23 cellular contexts compared by ENCODE assay signal in the genomic region with DNA sequence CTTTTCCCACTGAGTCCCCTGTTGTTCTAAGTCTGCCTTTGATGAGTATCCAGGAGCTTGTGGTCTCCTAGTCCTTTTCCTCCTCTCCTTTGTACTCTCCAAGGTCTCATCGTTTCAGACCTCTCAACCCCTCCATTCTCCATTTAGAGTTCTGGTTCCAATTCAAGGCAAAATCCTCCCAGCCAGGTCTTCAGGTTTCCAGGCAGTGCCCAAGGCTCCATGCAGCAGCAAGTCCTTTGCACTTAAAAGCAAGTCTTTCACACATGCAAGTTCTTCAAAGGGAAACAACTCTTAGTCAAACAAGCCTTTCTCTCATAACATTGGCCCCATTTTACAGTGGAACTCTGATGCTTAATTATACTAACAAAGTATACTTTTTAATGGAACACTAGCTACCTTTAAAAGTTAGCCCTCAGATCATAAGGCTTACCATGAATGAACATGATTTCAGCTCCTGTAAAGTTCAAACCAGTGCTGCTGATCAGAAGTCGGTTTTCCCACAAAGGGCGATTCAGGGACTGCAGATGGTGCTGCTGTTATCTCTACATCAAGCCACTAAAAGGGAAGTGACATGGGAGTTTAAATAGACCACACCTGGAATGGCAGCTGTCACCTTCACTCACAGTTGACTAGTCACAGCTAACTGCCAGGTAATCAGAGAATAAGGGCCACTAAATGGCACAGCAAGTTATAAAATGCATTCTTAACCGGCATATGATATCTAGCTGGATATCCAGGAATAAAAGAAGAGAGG.
DNase-seq lines count a peak whose midpoint lies in the region; ATAC-seq and TF ChIP-seq lines count a peak whose summit lies in the region.
"Had no signal": no experiment of that assay in that cellular context is flagged by ENCODE, and none has a peak within 500 bp of the region (broad histone marks: within the 10 kb centered on the region; RNA-seq: fewer than 3 reads in every experiment).

No MANE protein-coding gene starts in this region.

- no peaks in the 10 kb centered on the region for H3K4me1 ChIP-seq in endodermal cell (ENCODE audit: control insufficient read depth, insufficient read depth, low read length)
- H3K4me1 ChIP-seq in transverse colon, result no peaks in the 10 kb centered on the region
- H3K4me1 ChIP-seq: A549, esophagus squamous epithelium had no signal

- H3K9me3 ChIP-seq in endodermal cell (ENCODE audit: control insufficient read depth, low read length), result no peaks in the 10 kb centered on the region
- H3K9me3 ChIP-seq in transverse colon, result no peaks in the 10 kb centered on the region
- H3K9me3 ChIP-seq: A549, esophagus squamous epithelium, MG63, ovary had no signal

- no peak for TF ChIP-seq CTCF in endodermal cell (conservative IDR thresholded peaks at IDR 0.05)
- TF ChIP-seq CTCF in transverse colon (IDR thresholded peaks at IDR 0.05), result no peak
- no peak for TF ChIP-seq CTCF in GM10266 (IDR thresholded peaks at IDR 0.05; ENCODE audit: control insufficient read depth, insufficient read depth, low read depth, missing control alignments)

- H3K36me3 ChIP-seq in endodermal cell (ENCODE audit: control insufficient read depth, insufficient read depth, low read length) (no peaks in the 10 kb centered on the region), transverse colon (no peaks in the 10 kb centered on the region)
- H3K36me3 ChIP-seq: esophagus squamous epithelium, MG63, ovary had no signal

- H3K9ac ChIP-seq in endodermal cell (ENCODE audit: extremely low read depth, low read length, poor library complexity, severe bottlenecking), result no peak overlapping the region

- H3K27me3 ChIP-seq in endodermal cell (ENCODE audit: control insufficient read depth, insufficient read depth, low read length, poor library complexity, severe bottlenecking) (no peaks in the 10 kb centered on the region), transverse colon (no peaks in the 10 kb centered on the region)
- H3K27me3 ChIP-seq: esophagus squamous epithelium, MG63, ovary had no signal

- H3K4me3 Mint-ChIP-seq in endodermal cell, result no peak overlapping the region
- H3K4me3 Mint-ChIP-seq: natural killer cell treated with Interleukin-12 subunit alpha and Interleukin-12 subunit beta and Interleukin-15 and Interleukin-18, amount 100 ng/mL, for 72 hours had no signal

- no peaks in the 10 kb centered on the region for H3K9me3 Mint-ChIP-seq in endodermal cell

- no peaks in the 10 kb centered on the region for H3K27me3 Mint-ChIP-seq in endodermal cell (ENCODE audit: insufficient read depth)
- H3K27me3 Mint-ChIP-seq: natural killer cell treated with Interleukin-12 subunit alpha and Interleukin-12 subunit beta and Interleukin-15 and Interleukin-18, amount 100 ng/mL, for 72 hours had no signal

- no peaks in the 10 kb centered on the region for H3K36me3 Mint-ChIP-seq in endodermal cell (ENCODE audit: low read depth)

- intact Hi-C loops in transverse colon (cut with DNase I; ENCODE audit: low total_unique reads), result no loop called here

- no peak overlapping the region for H3K27ac Mint-ChIP-seq in endodermal cell
- H3K27ac Mint-ChIP-seq: natural killer cell treated with Interleukin-12 subunit alpha and Interleukin-12 subunit beta and Interleukin-15 and Interleukin-18, amount 100 ng/mL, for 72 hours had no signal

- ATAC-seq in GM18511 (IDR thresholded peaks at IDR 0.05; ENCODE audit: unreplicated experiment) (no peak), HG02970 (IDR thresholded peaks at IDR 0.05; ENCODE audit: low FRiP score, unreplicated experiment) (no peak)
- ATAC-seq: A549; natural killer cell treated with Interleukin-12 subunit alpha and Interleukin-12 subunit beta and Interleukin-15 and Interleukin-18, amount 100 ng/mL, for 72 hours had no signal

- in situ Hi-C loops in transverse colon (cut with MboI; ENCODE audit: low pct_ligation_motif_present in 1 of 4, low pct_unique_long_range_greater_than_20kb in 1 of 4, low sequenced_read_pairs in 3 of 4), result no loop called here

- peaks cover 11% of the 10 kb centered on the region for H3K4me1 Mint-ChIP-seq in endodermal cell

- H3K4me3 ChIP-seq in endodermal cell (ENCODE audit: low read length) (no peak overlapping the region), transverse colon (no peak overlapping the region)
- H3K4me3 ChIP-seq: A549, coronary artery, esophagus squamous epithelium, MG63, ovary had no signal

- DNase-seq in NCI-H82 (lab: John Stamatoyannopoulos, UW) (peak; percentile 2), NCI-H82 treated with DMSO at 0.1 percent for 48 hours (lab: John Stamatoyannopoulos, UW; ENCODE audit: unreplicated experiment) (no peak), NCI-H526 treated with DMSO at 0.1 percent for 48 hours (lab: John Stamatoyannopoulos, UW) (peak; percentile 70), endodermal cell (peak; percentile 69), transverse colon (peak; percentile 12), GM10266 (ENCODE audit: extremely low spot score) (no peak)
- DNase-seq: activated naive CD4-positive, alpha-beta T cell treated with anti-CD3 and anti-CD28 coated beads, Interleukin-2, amount 50 U/mL, for 16 hours; esophagus squamous epithelium; hippocampal formation; islet precursor cell; KBM-7; MG63; NCI-H1694; NCI-H2227 treated with DMSO at 0.1 percent for 48 hours; ovary; substantia nigra; T-helper 9 cell had no signal

- H3K27ac ChIP-seq in endodermal cell (ENCODE audit: low read depth, low read length), result no peak overlapping the region
- peak overlapping the region in 1 of 4 donors; percentile 53 for H3K27ac ChIP-seq in transverse colon
- H3K27ac ChIP-seq: A549, coronary artery, esophagus squamous epithelium, ovary, RWPE1 had no signal

- no peak for TF ChIP-seq EP300 in transverse colon (IDR thresholded peaks at IDR 0.05; ENCODE audit: low read depth)

- TF ChIP-seq POLR2A in transverse colon (IDR thresholded peaks at IDR 0.05), result no peak

- WGBS in endodermal cell (ENCODE audit: insufficient coverage in 1 of 2, insufficient read length in 1 of 2), 2 experiments, result 56 to 65% methylated on average over 2 to 4 of the region's 4 CpGs
- WGBS in transverse colon (ENCODE audit: low coverage in 1 of 2), 2 donors, result 18 to 19% methylated on average over 2 to 4 of the region's 4 CpGs

Comparison
In these comparisons a context has a peak if more than half of its experiments do, and no peak if none do; other contexts are left out.
1. DNase-seq: peak in NCI-H82 (single experiment), NCI-H526 treated with DMSO at 0.1 percent for 48 hours (single experiment), endodermal cell (single experiment) and transverse colon (single experiment); none in NCI-H82 treated with DMSO at 0.1 percent for 48 hours (single experiment) and GM10266 (single experiment).